Comparison of ENCODE assay signal across 2 cellular contexts in genomic region chr22:38078046-38078840, GRCh38.
TF ChIP-seq lines count a peak whose summit lies in the region.

No MANE protein-coding gene starts in this region.

TF ChIP-seq in SK-N-SH, 30 proteins besides CTCF, POLR2A, EP300 and RAD21 (continued from another document):
- TF ChIP-seq GABPA (IDR thresholded peaks at IDR 0.05; ENCODE audit: low read depth) (no peak), MAX (IDR thresholded peaks at IDR 0.05; ENCODE audit: low read depth) (no peak), IRF3 (IDR thresholded peaks at IDR 0.05; ENCODE audit: low read depth, low read length) (no peak)

TF ChIP-seq in SK-N-SH treated with all-trans-retinoic acid at 6 μM for 48 hours, 23 proteins besides CTCF, POLR2A, EP300 and RAD21:
- no peak for TF ChIP-seq POU6F1 (CRISPR knock-in tag; IDR thresholded peaks at IDR 0.05; ENCODE audit: borderline replicate concordance, low read depth)
- TF ChIP-seq ISL1 (CRISPR knock-in tag; IDR thresholded peaks at IDR 0.05): no peak
- no peak for TF ChIP-seq TCF4 (CRISPR knock-in tag; IDR thresholded peaks at IDR 0.05; ENCODE audit: borderline replicate concordance)
- TF ChIP-seq SNAI2 (CRISPR knock-in tag; IDR thresholded peaks at IDR 0.05): no peak
- no peak for TF ChIP-seq CSRNP3 (CRISPR knock-in tag; IDR thresholded peaks at IDR 0.05)
- no peak for TF ChIP-seq RARB (CRISPR knock-in tag; IDR thresholded peaks at IDR 0.05)
- TF ChIP-seq TSHZ2 (CRISPR knock-in tag; IDR thresholded peaks at IDR 0.05): no peak
- no peak for TF ChIP-seq PATZ1 (CRISPR knock-in tag; IDR thresholded peaks at IDR 0.05; ENCODE audit: borderline replicate concordance)
- TF ChIP-seq ZNF565 (CRISPR knock-in tag; conservative IDR thresholded peaks at IDR 0.05; ENCODE audit: low read depth): no peak
- no peak for TF ChIP-seq TOX (CRISPR knock-in tag; IDR thresholded peaks at IDR 0.05; ENCODE audit: borderline replicate concordance)
- no peak for TF ChIP-seq ZFP30 (CRISPR knock-in tag; IDR thresholded peaks at IDR 0.05)
- TF ChIP-seq ARNTL (CRISPR knock-in tag; IDR thresholded peaks at IDR 0.05; ENCODE audit: borderline replicate concordance, low read depth): no peak
- no peak for TF ChIP-seq BACH2 (CRISPR knock-in tag; IDR thresholded peaks at IDR 0.05; ENCODE audit: borderline replicate concordance)
- no peak for TF ChIP-seq ZNF70 (CRISPR knock-in tag; IDR thresholded peaks at IDR 0.05)
- TF ChIP-seq GLIS3 (CRISPR knock-in tag; IDR thresholded peaks at IDR 0.05): no peak
- no peak for TF ChIP-seq ESRRG (CRISPR knock-in tag; IDR thresholded peaks at IDR 0.05)
